In genomic region chr15:90529008-90529368, GRCh38 we compare ENCODE assay signal across 9 cellular contexts. TPM values are rescaled to one million over a fixed set of nuclear protein-coding genes. Genes with fewer than 3 reads are reported as not detected.
DNase-seq lines count a peak whose midpoint lies in the region; ATAC-seq and TF ChIP-seq lines count a peak whose summit lies in the region.
"Had no signal": no experiment of that assay in that cellular context is flagged by ENCODE, and none has a peak within 500 bp of the region (broad histone marks: within the 10 kb centered on the region; RNA-seq: fewer than 3 reads in every experiment).

No MANE protein-coding gene starts in this region.

- H3K9ac ChIP-seq in duodenal mucosa (ENCODE audit: low read depth in 1 of 2, low read length in 2 of 2): peak overlapping the region; percentile 61 to 77

- H3K27me3 Mint-ChIP-seq in CD14-positive monocyte (ENCODE audit: low read depth in 3 of 3): peaks cover 5 to 14% (median 9%) of the 10 kb centered on the region in 3 donors
- H3K27me3 Mint-ChIP-seq in neural crest cell (ENCODE audit: low read depth): peaks cover 2% of the 10 kb centered on the region

- peak overlapping the region in 3 of 7 donors; percentile 76 to 82 (median 76) for H3K27ac Mint-ChIP-seq in CD14-positive monocyte
- H3K27ac Mint-ChIP-seq in neural crest cell (ENCODE audit: unreplicated experiment): peak overlapping the region; percentile 92

- peaks cover 33% of the 10 kb centered on the region for H3K4me1 Mint-ChIP-seq in CD14-positive monocyte
- H3K4me1 Mint-ChIP-seq in neural crest cell: peaks cover 39% of the 10 kb centered on the region

- H3K27me3 ChIP-seq in MG63: no peaks in the 10 kb centered on the region
- H3K27me3 ChIP-seq in duodenal mucosa (ENCODE audit: control insufficient read depth in 1 of 2, insufficient read depth in 2 of 2, low read length in 2 of 2): no peaks in the 10 kb centered on the region

- peaks cover 9 to 10% of the 10 kb centered on the region in 2 donors for H3K36me3 Mint-ChIP-seq in CD14-positive monocyte
- H3K36me3 Mint-ChIP-seq in neural crest cell (ENCODE audit: low read depth): peaks cover 3% of the 10 kb centered on the region

- peak overlapping the region; percentile 81 for H3K27ac ChIP-seq in duodenal mucosa (ENCODE audit: low read depth, low read length)

- H3K36me3 ChIP-seq in MG63: no peaks in the 10 kb centered on the region
- no peaks in the 10 kb centered on the region for H3K36me3 ChIP-seq in duodenal mucosa (ENCODE audit: control insufficient read depth in 1 of 2, insufficient read depth in 2 of 2, low read length in 2 of 2)

- H3K9me3 Mint-ChIP-seq in CD14-positive monocyte: peaks cover 0 to 5% (median 0%) of the 10 kb centered on the region in 7 donors
- no peaks in the 10 kb centered on the region for H3K9me3 Mint-ChIP-seq in neural crest cell

- intact Hi-C loops in CD14-positive monocyte (cut with micrococcal nuclease): no loop called here

- no peak for DNase-seq in CD14-positive monocyte (ENCODE audit: low spot score)
- no peak for DNase-seq in MG63
- DNase-seq in neural crest cell (ENCODE audit: low read depth, low spot score): no peak
- no peak for DNase-seq in RPMI8226
- DNase-seq: NCI-H748 treated with DMSO at 0.1 percent for 48 hours had no signal

- H3K4me3 Mint-ChIP-seq in CD14-positive monocyte (peak overlapping the region; percentile 75 to 90), neural crest cell (peak overlapping the region; percentile 94)

- H3K4me3 ChIP-seq in MG63 (peak overlapping the region; percentile 79; the same call in 1 of the 2 replicates), duodenal mucosa (ENCODE audit: low read depth in 1 of 2, low read length in 2 of 2) (peak overlapping the region; percentile 69 to 76)

- H3K4me1 ChIP-seq in duodenal mucosa (ENCODE audit: control insufficient read depth in 1 of 2, insufficient read depth in 2 of 2, low read length in 2 of 2): peaks cover 9 to 17% of the 10 kb centered on the region in 2 donors

- TF ChIP-seq CTCF in CD14-positive monocyte (IDR thresholded peaks at IDR 0.05): no peak
- TF ChIP-seq CTCF in neural crest cell (conservative IDR thresholded peaks at IDR 0.05): no peak

- H3K9me3 ChIP-seq in MG63 (no peaks in the 10 kb centered on the region), duodenal mucosa (ENCODE audit: control insufficient read depth in 1 of 2, low read length in 2 of 2) (no peaks in the 10 kb centered on the region)

- ATAC-seq in GM18870 (IDR thresholded peaks at IDR 0.05; ENCODE audit: unreplicated experiment): no peak
- no peak for ATAC-seq in HG03439 (IDR thresholded peaks at IDR 0.05; ENCODE audit: unreplicated experiment)
- no peak for ATAC-seq in HG02885 (IDR thresholded peaks at IDR 0.05; ENCODE audit: poor library complexity, unreplicated experiment)

RNA-seq across cellular contexts. Expression of gene CRTC3, which starts 0.7 kb away (rescaled TPM):
- polyA plus RNA-seq in CD14-positive monocyte: 10 to 100 TPM in 1 of 2 donors, 1 to 10 TPM in 1; 6.0 to 12.2 TPM
- total RNA-seq in MG63 (2014; rRNA removed; shearing (Covaris generic); ENCODE audit: low replicate concordance): 3.8 and 5.6 TPM in 2 replicates
- total RNA-seq in neural crest cell: 32.5 and 33.3 TPM in 2 replicates
